28 cellular contexts compared by ENCODE assay signal in the genomic region with DNA sequence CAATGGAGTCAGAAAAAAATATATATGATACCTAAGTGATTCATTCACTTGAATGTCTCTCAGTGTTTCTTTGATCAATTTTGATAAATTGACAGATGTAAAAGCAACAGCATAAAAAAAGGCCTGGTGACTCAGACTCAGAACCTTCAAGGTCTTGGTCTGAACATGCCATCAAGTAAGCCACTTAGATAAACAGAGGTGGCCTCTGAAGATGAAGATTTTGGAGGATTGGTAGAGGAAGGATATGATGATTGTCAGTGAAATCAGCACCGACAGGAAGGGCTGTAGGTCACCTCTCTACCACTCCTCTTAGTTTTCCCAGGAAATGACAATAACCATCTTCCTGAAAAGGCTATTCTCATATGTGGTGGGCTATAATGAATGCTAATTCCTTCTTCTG.
"Had no signal": no experiment of that assay in that cellular context is flagged by ENCODE, and none has a peak within 500 bp of the region (broad histone marks: within the 10 kb centered on the region; RNA-seq: fewer than 3 reads in every experiment).

No MANE protein-coding gene starts in this region.

- ATAC-seq: activated CD8-positive, alpha-beta T cell treated with anti-CD3 and anti-CD28 coated beads for 36 hours; activated naive CD8-positive, alpha-beta T cell treated with anti-CD3 and anti-CD28 coated beads, Interleukin-2, amount 50 U/mL, for 24 hours; body of pancreas had no signal

- H3K4me1 ChIP-seq: body of pancreas had no signal

- DNase-seq: activated B cell treated with CpG ODN at 0.5 μM for 24 hours; activated CD4-positive, alpha-beta memory T cell treated with anti-CD3 and anti-CD28 coated beads for 36 hours; activated CD4-positive, alpha-beta T cell treated with anti-CD3 and anti-CD28 coated beads for 4 hours; activated CD4-positive, alpha-beta T cell treated with anti-CD3 and anti-CD28 coated beads, Interleukin-2, amount 10 ng/mL, durations not matched to agents 24 days and 14 days; activated CD4-positive, alpha-beta T cell treated with anti-CD3 and anti-CD28 coated beads, Interleukin-2, amount 50 U/mL, for 1 hour; activated CD4-positive, alpha-beta T cell treated with anti-CD3 and anti-CD28 coated beads, Interleukin-2, amount 50 U/mL, for 4 hours; activated CD4-positive, CD25-positive, alpha-beta regulatory T cell treated with anti-CD3 and anti-CD28 coated beads, Interleukin-2, amount 50 U/mL, for 72 hours; activated CD8-positive, alpha-beta memory T cell treated with anti-CD3 and anti-CD28 coated beads, Interleukin-2, amount 50 U/mL, for 4 hours; activated CD8-positive, alpha-beta T cell treated with anti-CD3 and anti-CD28 coated beads for 36 hours; activated effector memory CD4-positive, alpha-beta T cell treated with Interleukin-2 at 50 U/mL for 16 hours; activated gamma-delta T cell; activated naive CD4-positive, alpha-beta T cell treated with anti-CD3 and anti-CD28 coated beads, Interleukin-2, amount 10 ng/mL, durations not matched to agents 7 days and 5 days; activated naive CD4-positive, alpha-beta T cell treated with Interleukin-2 at 50 U/mL for 16 hours; activated naive CD8-positive, alpha-beta T cell treated with anti-CD3 and anti-CD28 coated beads, Interleukin-2, amount 10 ng/mL, durations not matched to agents 7 days and 5 days; activated naive CD8-positive, alpha-beta T cell treated with anti-CD3 and anti-CD28 coated beads, Interleukin-2, amount 50 U/mL, for 24 hours; activated T-cell treated with anti-CD3 and anti-CD28 coated beads for 4 hours; activated T-cell treated with anti-CD3 and anti-CD28 coated beads, Interleukin-2, amount 50 U/mL, for 24 hours; activated T-cell treated with anti-CD3 and anti-CD28 coated beads, Interleukin-2, amount 50 U/mL, for 48 hours; aorta; body of pancreas; caudate nucleus; T-helper 2 cell; T-helper 9 cell had no signal

- H3K4me3 ChIP-seq: body of pancreas, cardiac muscle cell had no signal

- H3K36me3 ChIP-seq: cardiac muscle cell had no signal

- FAIRE-seq: bronchial epithelial cell, colon, TTC549 had no signal

- H3K9me3 ChIP-seq: body of pancreas had no signal

- H3K27me3 ChIP-seq: body of pancreas, cardiac muscle cell had no signal

- H3K27ac ChIP-seq: body of pancreas, cardiac muscle cell, VCaP had no signal
